1 cellular context compared by ENCODE assay signal in genomic region chr17:65967372-65967771, GRCh38.
TF ChIP-seq lines count a peak whose summit lies in the region.

No MANE protein-coding gene starts in this region.

TF ChIP-seq in A549, 52 proteins besides CTCF, POLR2A, EP300 and RAD21 (continued from another document):
- no peak for TF ChIP-seq BCL3 (IDR thresholded peaks at IDR 0.05)
- no peak for TF ChIP-seq KDM1A (IDR thresholded peaks at IDR 0.05; ENCODE audit: low read depth)
- TF ChIP-seq BHLHE40 (IDR thresholded peaks at IDR 0.05; ENCODE audit: low read depth, low read length) = no peak
- no peak for TF ChIP-seq HOXB13 (CRISPR knock-in tag; IDR thresholded peaks at IDR 0.05; ENCODE audit: low read depth)
- no peak for TF ChIP-seq CBX8 (IDR thresholded peaks at IDR 0.05)
- TF ChIP-seq GATA3 (IDR thresholded peaks at IDR 0.05; ENCODE audit: borderline replicate concordance) = no peak
- TF ChIP-seq CHD4 (IDR thresholded peaks at IDR 0.05; ENCODE audit: borderline replicate concordance) = no peak
- no peak for TF ChIP-seq CHD2 (IDR thresholded peaks at IDR 0.05; ENCODE audit: low read length, partially characterized antibody)
- TF ChIP-seq ZNF302 (CRISPR knock-in tag; IDR thresholded peaks at IDR 0.05) = no peak
- no peak for TF ChIP-seq HOXA7 (CRISPR knock-in tag; IDR thresholded peaks at IDR 0.05)
- TF ChIP-seq RNF2 (IDR thresholded peaks at IDR 0.05; ENCODE audit: borderline replicate concordance, low read depth) = no peak
- no peak for TF ChIP-seq HES2 (IDR thresholded peaks at IDR 0.05)
- TF ChIP-seq HEYL (CRISPR knock-in tag; IDR thresholded peaks at IDR 0.05) = no peak
